In genomic region chr22:31122532-31123291, GRCh38 we compare ENCODE assay signal across 9 cellular contexts. TPM values are rescaled to one million over a fixed set of nuclear protein-coding genes. Genes with fewer than 3 reads are reported as not detected.
DNase-seq lines count a peak whose midpoint lies in the region; ATAC-seq, FAIRE-seq and TF ChIP-seq lines count a peak whose summit lies in the region.
"Had no signal": no experiment of that assay in that cellular context is flagged by ENCODE, and none has a peak within 500 bp of the region (broad histone marks: within the 10 kb centered on the region; RNA-seq: fewer than 3 reads in every experiment).

Gene INPP5J (plus strand): TSS chr22:31122966. CDS start chr22:31123015, 49 bp downstream.

- no peaks in the 10 kb centered on the region for H3K36me3 ChIP-seq in uterus

- peak within 1 kb of the TSS; percentile 35 to 66 for H3K27ac ChIP-seq in uterus

- no peaks in the 10 kb centered on the region for H3K36me3 Mint-ChIP-seq in dendritic cell treated with granulocyte-macrophage colony-stimulating factor and Interleukin-4, amounts not matched to agents 40 ng/mL and 50 ng/mL, for 4 days (ENCODE audit: low read depth)

- no peak within 1 kb of the TSS for H3K27ac Mint-ChIP-seq in dendritic cell treated with granulocyte-macrophage colony-stimulating factor and Interleukin-4, amounts not matched to agents 40 ng/mL and 50 ng/mL, for 4 days

- peaks cover 0 to 6% of the 10 kb centered on the region in 2 donors for H3K4me1 ChIP-seq in uterus

- peak within 1 kb of the TSS; percentile 30 to 40 for H3K4me3 ChIP-seq in uterus

- peak within 1 kb of the TSS; percentile 21 for H3K4me3 Mint-ChIP-seq in dendritic cell treated with granulocyte-macrophage colony-stimulating factor and Interleukin-4, amounts not matched to agents 40 ng/mL and 50 ng/mL, for 4 days

- peaks cover 7% of the 10 kb centered on the region for H3K27me3 Mint-ChIP-seq in dendritic cell treated with granulocyte-macrophage colony-stimulating factor and Interleukin-4, amounts not matched to agents 40 ng/mL and 50 ng/mL, for 4 days

- no peak for TF ChIP-seq CTCF in uterus (IDR thresholded peaks at IDR 0.05)

- TF ChIP-seq POLR2A in uterus (IDR thresholded peaks at IDR 0.05): no peak

- H3K9me3 ChIP-seq in uterus: no peaks in the 10 kb centered on the region

- intact Hi-C loops in dendritic cell treated with granulocyte-macrophage colony-stimulating factor and Interleukin-4, amounts not matched to agents 40 ng/mL and 50 ng/mL, for 4 days (cut with micrococcal nuclease): no loop called here
- intact Hi-C loops in uterus (cut with DNase I; ENCODE audit: low total_unique reads): no loop called here

- no peaks in the 10 kb centered on the region for H3K9me3 Mint-ChIP-seq in dendritic cell treated with granulocyte-macrophage colony-stimulating factor and Interleukin-4, amounts not matched to agents 40 ng/mL and 50 ng/mL, for 4 days

- H3K27me3 ChIP-seq in uterus: no peaks in the 10 kb centered on the region

- peaks cover 12% of the 10 kb centered on the region for H3K4me1 Mint-ChIP-seq in dendritic cell treated with granulocyte-macrophage colony-stimulating factor and Interleukin-4, amounts not matched to agents 40 ng/mL and 50 ng/mL, for 4 days (ENCODE audit: low read depth)

- peak; percentile 31 for FAIRE-seq in G401.6 (lab: Jason Lieb, UNC)

- ATAC-seq in GM18502 (IDR thresholded peaks at IDR 0.05; ENCODE audit: poor library complexity, unreplicated experiment) (no peak), GM21619 (IDR thresholded peaks at IDR 0.05; ENCODE audit: unreplicated experiment) (no peak), GM19463 (IDR thresholded peaks at IDR 0.05; ENCODE audit: unreplicated experiment) (no peak)

- DNase-seq in NCI-H526 treated with DMSO at 0.1 percent for 48 hours (lab: John Stamatoyannopoulos, UW) (peak; percentile 28), medulla oblongata (ENCODE audit: extremely low spot score) (peak; percentile 36), uterus (peak; percentile 58 to 67)

RNA-seq across cellular contexts. Expression of gene INPP5J, which starts in this region (rescaled TPM):
- total RNA-seq in uterus: 1 to 10 TPM in 3 of 4 donors, under 1 TPM in 1; 0.59 to 7.9 (median 3.0) TPM
- total RNA-seq: mononuclear cell had no signal
